In genomic region chr10:71533936-71534335, GRCh38 we compare ENCODE assay signal across 23 cellular contexts.
"Had no signal": no experiment of that assay in that cellular context is flagged by ENCODE, and none has a peak within 500 bp of the region (broad histone marks: within the 10 kb centered on the region; RNA-seq: fewer than 3 reads in every experiment).

No MANE protein-coding gene starts in this region.

- H3K9me3 ChIP-seq: esophagus muscularis mucosa, gastrocnemius medialis, left ventricle myocardium inferior, prostate gland, right lobe of liver, testis, tibial nerve, upper lobe of right lung, vagina had no signal

- H3K4me3 Mint-ChIP-seq: effector memory CD8-positive, alpha-beta T cell; naive thymus-derived CD4-positive, alpha-beta T cell; stimulated activated effector memory CD8-positive, alpha-beta T cell treated with anti-CD3 and anti-CD28 coated beads, Interleukin-12 subunit alpha, Interleukin-12 subunit beta, amount 100 ng/mL, for 72 hours; stimulated activated naive CD8-positive, alpha-beta T cell treated with anti-CD3 and anti-CD28 coated beads, Interleukin-15, amount 100 ng/mL, for 72 hours had no signal

- H3K27me3 Mint-ChIP-seq: naive thymus-derived CD4-positive, alpha-beta T cell; stimulated activated naive CD8-positive, alpha-beta T cell treated with anti-CD3 and anti-CD28 coated beads, Interleukin-15, amount 100 ng/mL, for 72 hours had no signal

- H3K27ac Mint-ChIP-seq: effector memory CD8-positive, alpha-beta T cell; naive thymus-derived CD4-positive, alpha-beta T cell had no signal

- H3K36me3 Mint-ChIP-seq: naive thymus-derived CD4-positive, alpha-beta T cell; stimulated activated effector memory CD8-positive, alpha-beta T cell treated with anti-CD3 and anti-CD28 coated beads, Interleukin-12 subunit alpha, Interleukin-12 subunit beta, amount 100 ng/mL, for 72 hours had no signal

- H3K9ac ChIP-seq: parathyroid adenoma had no signal

- H3K79me2 ChIP-seq: hepatocyte, parathyroid adenoma had no signal

- ATAC-seq: effector memory CD8-positive, alpha-beta T cell; gastrocnemius medialis; naive thymus-derived CD4-positive, alpha-beta T cell; stimulated activated effector memory CD8-positive, alpha-beta T cell treated with anti-CD3 and anti-CD28 coated beads, Interleukin-12 subunit alpha, Interleukin-12 subunit beta, amount 100 ng/mL, for 72 hours; stimulated activated naive CD8-positive, alpha-beta T cell treated with anti-CD3 and anti-CD28 coated beads, Interleukin-15, amount 100 ng/mL, for 72 hours had no signal

- H3K4me3 ChIP-seq: esophagus muscularis mucosa, gastrocnemius medialis, hepatocyte, left ventricle myocardium inferior, prostate gland, right lobe of liver, testis, tibial nerve, upper lobe of right lung, vagina had no signal

- H3K27me3 ChIP-seq: esophagus muscularis mucosa, gastrocnemius medialis, hepatocyte, right lobe of liver, testis, tibial nerve, upper lobe of right lung, vagina had no signal

- H3K27ac ChIP-seq: epithelial cell of prostate, esophagus muscularis mucosa, gastrocnemius medialis, hepatocyte, left ventricle myocardium inferior, parathyroid adenoma, prostate gland, right lobe of liver, testis, tibial nerve, upper lobe of right lung, vagina had no signal

- H3K9me3 Mint-ChIP-seq: stimulated activated effector memory CD8-positive, alpha-beta T cell treated with anti-CD3 and anti-CD28 coated beads, Interleukin-12 subunit alpha, Interleukin-12 subunit beta, amount 100 ng/mL, for 72 hours had no signal

- DNase-seq: effector memory CD8-positive, alpha-beta T cell; gastrocnemius medialis; head of caudate nucleus; kidney; left cardiac atrium; mesendoderm; naive thymus-derived CD4-positive, alpha-beta T cell; occipital lobe; right lobe of liver; stimulated activated CD4-positive, alpha-beta T cell treated with anti-CD3 and anti-CD28 coated beads, Interleukin-4, amount 100 ng/mL, for 1 hour; stimulated activated CD8-positive, alpha-beta memory T cell treated with anti-CD3 and anti-CD28 coated beads, Interleukin-4, amount 100 ng/mL, for 48 hours; stimulated activated naive CD8-positive, alpha-beta T cell treated with anti-CD3 and anti-CD28 coated beads, Interleukin-15, amount 100 ng/mL, for 72 hours; testis; upper lobe of right lung had no signal

- H3K4me2 ChIP-seq: hepatocyte had no signal

- H3K4me1 ChIP-seq: esophagus muscularis mucosa, gastrocnemius medialis, prostate gland, right lobe of liver, testis, upper lobe of right lung had no signal

- H3K36me3 ChIP-seq: esophagus muscularis mucosa, gastrocnemius medialis, left ventricle myocardium inferior, prostate gland, right lobe of liver, tibial nerve, upper lobe of right lung, vagina had no signal

- H2AFZ ChIP-seq: hepatocyte, parathyroid adenoma had no signal
